Comparison of ENCODE assay signal across 1 cellular context in the genomic region with DNA sequence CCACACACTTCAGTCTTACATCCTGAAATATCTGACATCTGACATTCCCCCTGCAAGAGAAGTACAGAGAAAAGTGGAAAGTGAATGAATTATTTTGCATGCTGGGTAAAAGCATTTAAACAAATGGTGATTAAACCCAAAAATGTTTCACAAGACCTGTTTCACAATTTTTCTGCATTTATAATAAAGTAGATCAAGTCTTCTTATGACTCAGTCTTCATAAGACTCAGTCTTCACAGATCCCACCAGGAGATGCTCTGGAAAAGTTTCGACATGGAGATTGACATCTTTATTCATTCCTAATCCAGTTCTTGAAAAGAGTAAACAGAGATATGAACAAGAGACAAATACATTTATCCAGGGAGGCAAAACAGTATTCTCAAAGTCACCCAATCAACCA.
TF ChIP-seq lines count a peak whose summit lies in the region.

No MANE protein-coding gene starts in this region.

TF ChIP-seq in IMR-90, 13 proteins besides CTCF, POLR2A, EP300 and RAD21 (continued from another document):
- TF ChIP-seq BHLHE40 (IDR thresholded peaks at IDR 0.05; ENCODE audit: low read depth, low read length): no peak
